Comparison of ENCODE assay signal across 1 cellular context in genomic region chr6:57324538-57324937, GRCh38.
TF ChIP-seq lines count a peak whose summit lies in the region.

No MANE protein-coding gene starts in this region.

TF ChIP-seq in IMR-90, 13 proteins besides CTCF, POLR2A, EP300 and RAD21:
- no peak for TF ChIP-seq MAFK (IDR thresholded peaks at IDR 0.05; ENCODE audit: low read depth, low read length)
- TF ChIP-seq ELK1 (IDR thresholded peaks at IDR 0.05; ENCODE audit: borderline replicate concordance, low read depth, low read length), result no peak
- peak; percentile 48; the same call in 1 of the 2 replicates for TF ChIP-seq SMC3 (IDR thresholded peaks at IDR 0.05; ENCODE audit: low read depth, low read length)
